In the genomic region with DNA sequence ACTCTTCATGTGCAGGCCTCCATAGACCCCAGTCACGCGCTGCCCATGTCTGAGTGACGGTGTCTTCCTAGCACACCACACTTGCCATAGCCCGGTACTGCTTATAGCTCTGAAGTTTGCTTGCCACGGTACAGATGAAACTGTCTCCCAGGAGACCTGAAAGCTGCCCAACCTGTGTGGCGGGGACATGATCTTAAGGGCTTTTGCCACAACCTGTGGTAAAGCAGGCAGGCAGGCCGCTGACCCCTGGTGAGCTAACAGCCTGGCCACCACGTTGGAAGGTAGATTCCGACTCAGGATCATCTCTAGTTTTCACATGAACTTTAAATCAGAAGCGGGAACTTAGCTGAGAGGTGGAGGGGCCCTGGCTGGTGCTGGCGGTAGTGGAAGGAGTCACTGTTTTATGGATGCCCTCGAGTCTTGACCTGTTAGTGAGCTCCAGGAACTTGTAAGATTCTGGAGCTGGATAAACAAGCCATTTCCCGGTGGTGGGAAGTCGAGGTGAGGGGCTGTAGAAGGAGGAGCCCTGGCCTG, we compare ENCODE assay signal across 19 cellular contexts.
"Had no signal": no experiment of that assay in that cellular context is flagged by ENCODE, and none has a peak within 500 bp of the region (broad histone marks: within the 10 kb centered on the region; RNA-seq: fewer than 3 reads in every experiment).

No MANE protein-coding gene starts in this region.

- H3K27ac ChIP-seq: cardiac muscle cell, esophagus squamous epithelium, left lung, skin epidermis, suprapubic skin had no signal

- DNase-seq: activated CD4-positive, alpha-beta T cell treated with anti-CD3 and anti-CD28 coated beads for 48 hours; activated effector memory CD4-positive, alpha-beta T cell treated with anti-CD3 and anti-CD28 coated beads, Interleukin-2, amount 50 U/mL, for 16 hours; effector CD4-positive, alpha-beta T cell; esophagus squamous epithelium; hippocampal formation; kidney; left lung; natural killer cell; nucleus accumbens; right cardiac atrium; stimulated activated CD4-positive, alpha-beta T cell treated with anti-CD3 and anti-CD28 coated beads, Interleukin-4, amount 100 ng/mL, for 24 hours; T-helper 17 cell had no signal

- H3K4me3 Mint-ChIP-seq: natural killer cell; stimulated activated naive CD8-positive, alpha-beta T cell treated with anti-CD3 and anti-CD28 coated beads, Interleukin-15, Interleukin-2, amounts not matched to agents 100 ng/mL and 50 ng/mL, for 24 hours; T-helper 17 cell; type B pancreatic cell had no signal

- H3K4me3 ChIP-seq: cardiac muscle cell, esophagus squamous epithelium, left lung, skin epidermis, suprapubic skin had no signal

- H3K9me3 ChIP-seq: esophagus squamous epithelium, left lung, suprapubic skin had no signal

- H3K9me3 Mint-ChIP-seq: activated naive CD4-positive, alpha-beta T cell treated with anti-CD3 and anti-CD28 coated beads, Interleukin-2, amount 50 U/mL, for 72 hours; natural killer cell; stimulated activated naive CD8-positive, alpha-beta T cell treated with anti-CD3 and anti-CD28 coated beads, Interleukin-15, Interleukin-2, amounts not matched to agents 100 ng/mL and 50 ng/mL, for 24 hours; type B pancreatic cell had no signal

- ATAC-seq: activated naive CD4-positive, alpha-beta T cell treated with anti-CD3 and anti-CD28 coated beads, Interleukin-2, amount 50 U/mL, for 72 hours; left lung; natural killer cell; right cardiac atrium; T-helper 17 cell had no signal

- H3K4me1 ChIP-seq: left lung had no signal

- H3K27me3 Mint-ChIP-seq: progenitor cell of endocrine pancreas; stimulated activated naive CD8-positive, alpha-beta T cell treated with anti-CD3 and anti-CD28 coated beads, Interleukin-15, Interleukin-2, amounts not matched to agents 100 ng/mL and 50 ng/mL, for 24 hours; T-helper 17 cell; type B pancreatic cell had no signal

- H3K36me3 ChIP-seq: cardiac muscle cell, suprapubic skin had no signal

- H3K27me3 ChIP-seq: cardiac muscle cell, esophagus squamous epithelium, left lung, suprapubic skin had no signal

- H3K36me3 Mint-ChIP-seq: activated naive CD4-positive, alpha-beta T cell treated with anti-CD3 and anti-CD28 coated beads, Interleukin-2, amount 50 U/mL, for 72 hours had no signal

- H3K27ac Mint-ChIP-seq: activated naive CD4-positive, alpha-beta T cell treated with anti-CD3 and anti-CD28 coated beads, Interleukin-2, amount 50 U/mL, for 72 hours; natural killer cell; stimulated activated naive CD8-positive, alpha-beta T cell treated with anti-CD3 and anti-CD28 coated beads, Interleukin-15, Interleukin-2, amounts not matched to agents 100 ng/mL and 50 ng/mL, for 24 hours; T-helper 17 cell; type B pancreatic cell had no signal

- H3K4me1 Mint-ChIP-seq: natural killer cell had no signal
